ENCODE assay signal across 24 cellular contexts in the genomic region with DNA sequence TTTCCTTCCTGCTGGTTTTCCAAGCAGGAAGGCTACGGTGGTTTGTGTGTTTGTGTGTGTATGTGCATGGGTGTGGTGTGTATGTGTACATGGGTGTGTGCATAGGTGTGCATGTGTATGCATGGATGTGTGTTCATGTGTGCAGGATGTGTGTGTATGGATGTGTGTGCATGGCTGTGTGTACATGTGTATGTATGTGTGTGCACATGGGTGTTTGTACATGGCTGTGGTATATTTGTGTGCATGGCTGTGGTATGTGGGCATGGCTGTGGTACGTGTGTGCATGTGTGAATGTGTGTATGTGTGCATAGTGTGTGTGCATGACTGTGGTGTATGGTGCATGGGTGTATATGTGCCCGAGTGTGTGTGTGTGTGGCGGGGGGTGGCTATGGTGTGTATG. TPM values are rescaled to one million over a fixed set of nuclear protein-coding genes. Genes with fewer than 3 reads are reported as not detected.
DNase-seq lines count a peak whose midpoint lies in the region; ATAC-seq, FAIRE-seq and TF ChIP-seq lines count a peak whose summit lies in the region.
"Had no signal": no experiment of that assay in that cellular context is flagged by ENCODE, and none has a peak within 500 bp of the region (broad histone marks: within the 10 kb centered on the region; RNA-seq: fewer than 3 reads in every experiment).

No MANE protein-coding gene starts in this region.

- TF ChIP-seq EP300 in HepG2 (IDR thresholded peaks at IDR 0.05; ENCODE audit: low read depth in 2 of 2, low read length in 2 of 2) (no peak), HepG2 (CRISPR knock-in tag; IDR thresholded peaks at IDR 0.05; ENCODE audit: borderline replicate concordance) (no peak)

- TF ChIP-seq RAD21 in HepG2 (CRISPR knock-in tag; IDR thresholded peaks at IDR 0.05) = no peak

- TF ChIP-seq POLR2A in HepG2 (IDR thresholded peaks at IDR 0.05; ENCODE audit: insufficient read depth in 1 of 2, low read depth in 2 of 2, low read length in 2 of 2) = no peak
- TF ChIP-seq POLR2A in right lobe of liver (IDR thresholded peaks at IDR 0.05) = no peak

- H3K4me2 ChIP-seq in HepG2 (ENCODE audit: low read depth, low read length) (no peak overlapping the region), OCI-LY3 (ENCODE audit: low read length) (peak overlapping the region; percentile 88), neural progenitor cell (peak overlapping the region; percentile 51)

- H3K79me2 ChIP-seq in HepG2 (ENCODE audit: insufficient read depth, low read length) (no peaks in the 10 kb centered on the region), OCI-LY3 (ENCODE audit: low read length) (no peaks in the 10 kb centered on the region), neural progenitor cell (ENCODE audit: low read depth) (no peaks in the 10 kb centered on the region)

- H3K27ac ChIP-seq in HepG2 (ENCODE audit: extremely low read length, insufficient read depth, low read length) (no peak overlapping the region), right lobe of liver (no peak overlapping the region), OCI-LY3 (ENCODE audit: low read length) (no peak overlapping the region), neural progenitor cell (no peak overlapping the region)
- H3K27ac ChIP-seq: 22Rv1, SJCRH30 had no signal

- peaks cover 17% of the 10 kb centered on the region for H3K27me3 Mint-ChIP-seq in neural progenitor cell (ENCODE audit: insufficient read depth, low read depth)

- FAIRE-seq in HepG2 (lab: Jason Lieb, UNC) = no peak
- FAIRE-seq: GM18507 had no signal

- H3K4me3 ChIP-seq in HepG2 (replicated peaks in 1 of 3; ENCODE audit: insufficient read depth in 1 of 3, low read depth in 2 of 3, low read length in 3 of 3) = no peak overlapping the region
- no peak overlapping the region for H3K4me3 ChIP-seq in right lobe of liver
- H3K4me3 ChIP-seq in OCI-LY3 (ENCODE audit: low read length) = peak overlapping the region; percentile 69
- no peak overlapping the region for H3K4me3 ChIP-seq in neural progenitor cell
- H3K4me3 ChIP-seq: SJCRH30 had no signal

- POLR2A ChIA-PET in HepG2 (lab: Yijun Ruan, JAX) = no interaction called here

- CTCF ChIA-PET in HepG2 (lab: Yijun Ruan, JAX; ENCODE audit: low intra/inter-chr PET ratio, low total read pairs) = no interaction called here

- no peak overlapping the region for H3K27ac Mint-ChIP-seq in neural progenitor cell
- H3K27ac Mint-ChIP-seq: CD14-positive monocyte had no signal

- H3K27me3 ChIP-seq in HepG2 (ENCODE audit: control insufficient read depth in 1 of 2, insufficient read depth in 2 of 2, low read length in 2 of 2) (no peaks in the 10 kb centered on the region; a peak in 1 of 5 replicates), right lobe of liver (no peaks in the 10 kb centered on the region), OCI-LY3 (ENCODE audit: low read depth, low read length) (no peaks in the 10 kb centered on the region), neural progenitor cell (no peaks in the 10 kb centered on the region)
- H3K27me3 ChIP-seq: BE2C, SJCRH30 had no signal

- DNase-seq in HepG2 (ENCODE audit: low spot score) = no peak
- DNase-seq in right lobe of liver = no peak
- no peak for DNase-seq in neural progenitor cell (ENCODE audit: low spot score)
- DNase-seq in NK-92 treated with Interleukin-12 subunit alpha and Interleukin-12 subunit beta, amount 100 ng/mL, for 24 hours (lab: John Stamatoyannopoulos, UW) = no peak
- DNase-seq: BE2C, Calu3, GOT3, IMR-90, KG1, MM.1S, NCI-H2029 treated with DMSO at 0.1 percent for 48 hours, NCI-H446 treated with DMSO at 0.1 percent for 48 hours, PC-3, SJCRH30 had no signal

- no peak overlapping the region for H3K4me3 Mint-ChIP-seq in neural progenitor cell
- H3K4me3 Mint-ChIP-seq: CD14-positive monocyte had no signal

- ATAC-seq in HepG2 (no peak), right lobe of liver (no peak), HG02870 (IDR thresholded peaks at IDR 0.05; ENCODE audit: unreplicated experiment) (no peak), GM18909 (IDR thresholded peaks at IDR 0.05; ENCODE audit: poor library complexity, unreplicated experiment) (no peak)
- ATAC-seq: HCT116, PC-3, SK-N-SH treated with all-trans-retinoic acid at 6 μM for 48 hours had no signal

- no peaks in the 10 kb centered on the region for H3K36me3 ChIP-seq in HepG2 (replicated peaks in 1 of 2; ENCODE audit: control insufficient read depth in 1 of 2, insufficient read depth in 2 of 2, low read length in 2 of 2)
- H3K36me3 ChIP-seq in right lobe of liver = no peaks in the 10 kb centered on the region
- no peaks in the 10 kb centered on the region for H3K36me3 ChIP-seq in OCI-LY3 (replicated peaks; ENCODE audit: low read depth, low read length)
- H3K36me3 ChIP-seq in neural progenitor cell = no peaks in the 10 kb centered on the region
- H3K36me3 ChIP-seq: BE2C, SJCRH30 had no signal

- in situ Hi-C loops in HepG2 (cut with HindIII; ENCODE audit: extremely low pct_ligation_motif_present, low pct_unique_long_range_greater_than_20kb) = no loop called here

- no TSS peak for BruUV-seq in HepG2 (replicated peaks; lab: Mats Ljungman, UMichigan)

- H3K4me1 Mint-ChIP-seq in neural progenitor cell = peaks cover 2% of the 10 kb centered on the region
- H3K4me1 Mint-ChIP-seq: CD14-positive monocyte had no signal

- H2AFZ ChIP-seq in HepG2 (ENCODE audit: low read length) (no peak overlapping the region), OCI-LY3 (ENCODE audit: low read depth, low read length) (peak overlapping the region; percentile 64; the same call in 1 of the 2 replicates), neural progenitor cell (replicated peaks) (no peak overlapping the region)

- H3K9me3 Mint-ChIP-seq in neural progenitor cell = peaks cover 2% of the 10 kb centered on the region

- H3K4me1 ChIP-seq in HepG2 (ENCODE audit: insufficient read depth, low read length) = no peaks in the 10 kb centered on the region
- no peaks in the 10 kb centered on the region for H3K4me1 ChIP-seq in right lobe of liver
- peaks cover 14% of the 10 kb centered on the region for H3K4me1 ChIP-seq in OCI-LY3 (ENCODE audit: low read length)
- peaks cover 11% of the 10 kb centered on the region for H3K4me1 ChIP-seq in neural progenitor cell
- H3K4me1 ChIP-seq: BE2C had no signal

- whole genome bisulfite sequencing in HepG2 (ENCODE audit: low lambda C conversion rate) = 5% methylated on average over 4 of the region's 4 CpGs
- WGBS in right lobe of liver (ENCODE audit: insufficient coverage, low coverage, low lambda C conversion rate, missing lambda C conversion rate) = 55% methylated on average over 4 of the region's 4 CpGs

- H3K9me3 ChIP-seq in HepG2 (ENCODE audit: low read length) (no peaks in the 10 kb centered on the region; the same call in 1 of the 2 replicates), right lobe of liver (no peaks in the 10 kb centered on the region), OCI-LY3 (ENCODE audit: insufficient read depth, low read length) (no peaks in the 10 kb centered on the region), neural progenitor cell (ENCODE audit: low read depth) (no peaks in the 10 kb centered on the region)
- H3K9me3 ChIP-seq: BE2C had no signal

- peaks cover 11% of the 10 kb centered on the region for H3F3A ChIP-seq in neural progenitor cell (ENCODE audit: low read depth)

- intact Hi-C loops in HepG2 (cut with micrococcal nuclease; ENCODE audit: unreplicated experiment) = no loop called here
- intact Hi-C loops in right lobe of liver (cut with DNase I) = no loop called here

- H4K20me1 ChIP-seq in HepG2 (ENCODE audit: insufficient read depth, low read length) (no peaks in the 10 kb centered on the region), OCI-LY3 (ENCODE audit: insufficient read depth, low read length) (no peaks in the 10 kb centered on the region), neural progenitor cell (ENCODE audit: low read depth) (no peaks in the 10 kb centered on the region)

- TF ChIP-seq CTCF in HepG2 (CRISPR knock-in tag; IDR thresholded peaks at IDR 0.05) (no peak), right lobe of liver (IDR thresholded peaks at IDR 0.05) (no peak), OCI-LY3 (IDR thresholded peaks at IDR 0.05; ENCODE audit: low read depth, low read length) (no peak), neural progenitor cell (IDR thresholded peaks at IDR 0.05) (no peak)

- no peak overlapping the region for H3K9ac ChIP-seq in HepG2 (ENCODE audit: insufficient read depth, low read depth, low read length)
- 0 out of 2 replicates have a peak overlapping the region, but pooled peaks have one; percentile 16 for H3K9ac ChIP-seq in OCI-LY3 (ENCODE audit: low read length)
- H3K9ac ChIP-seq in neural progenitor cell = no peak overlapping the region

- H3K36me3 Mint-ChIP-seq in neural progenitor cell = no peaks in the 10 kb centered on the region
- H3K36me3 Mint-ChIP-seq: CD14-positive monocyte had no signal

RNA-seq across cellular contexts. Expression of a gene that starts 12.3 kb away (rescaled TPM):
- total RNA-seq in HepG2 (2016; rRNA removed; fragmentation: Illumina TruSeq; extraction: Trizol) (not detected in 2 replicates), right lobe of liver (not detected), neural progenitor cell (ENCODE audit: low replicate concordance) (0.19 and 0.37 TPM in 2 replicates)
- total RNA-seq in HepG2 (2016; cell fraction: cytosol; rRNA removed; fragmentation: Illumina TruSeq; extraction: Trizol; ENCODE audit: low read depth) = not detected in 2 replicates
- not detected in 2 replicates for total RNA-seq in HepG2 (2016; cell fraction: insoluble cytoplasmic fraction; rRNA removed; fragmentation: Illumina TruSeq; extraction: Trizol)
- total RNA-seq in HepG2 (2016; cell fraction: membrane; rRNA removed; fragmentation: Illumina TruSeq; extraction: Trizol) = not detected in 2 replicates
- not detected in 2 replicates for total RNA-seq in HepG2 (2016; cell fraction: nucleus; rRNA removed; fragmentation: Illumina TruSeq; extraction: Trizol)
- 0.03 TPM in 1 of 2 replicates, not detected in the other for polyA plus RNA-seq in HepG2 (2011; rRNA removed)
- polyA plus RNA-seq in HepG2 (2011; cell fraction: cytosol; rRNA removed) = not detected in 2 replicates
- not detected in 2 replicates for polyA plus RNA-seq in HepG2 (2011; cell fraction: nucleus; rRNA removed)
- polyA plus RNA-seq in HepG2 (2012) = not detected in 2 replicates
- polyA plus RNA-seq in HepG2 (2016; cell fraction: cytosol; fragmentation: Illumina TruSeq; extraction: Trizol; ENCODE audit: low read depth) = not detected in 2 replicates
- not detected in 2 replicates for polyA plus RNA-seq in HepG2 (2016; cell fraction: insoluble cytoplasmic fraction; fragmentation: Illumina TruSeq; extraction: Trizol; ENCODE audit: low read depth)
- not detected in 2 replicates for polyA plus RNA-seq in HepG2 (2016; cell fraction: membrane; fragmentation: Illumina TruSeq; extraction: Trizol; ENCODE audit: low read depth)
- polyA plus RNA-seq in HepG2 (2016; cell fraction: nucleus; fragmentation: Illumina TruSeq; extraction: Trizol; ENCODE audit: insufficient read depth, low read depth) = not detected in 2 replicates
- not detected in 2 replicates for polyA minus RNA-seq in HepG2 (2011; rRNA and poly(A)+ RNA removed; ENCODE audit: low replicate concordance)
- not detected in 2 replicates for polyA minus RNA-seq in HepG2 (2011; cell fraction: cytosol; rRNA and poly(A)+ RNA removed)
- not detected in 2 replicates for polyA minus RNA-seq in HepG2 (2011; cell fraction: nucleus; rRNA and poly(A)+ RNA removed)
- total RNA-seq: Calu3, G401, HT-29, IMR-90, PC-3 had no signal
- polyA plus RNA-seq: CD14-positive monocyte, IMR-90 had no signal

RNA-seq across cellular contexts. Expression of a gene that starts 24.0 kb away (rescaled TPM):
- total RNA-seq in HepG2 (2016; rRNA removed; fragmentation: Illumina TruSeq; extraction: Trizol) = not detected in 2 replicates
- not detected in 2 replicates for total RNA-seq in HepG2 (2016; cell fraction: cytosol; rRNA removed; fragmentation: Illumina TruSeq; extraction: Trizol; ENCODE audit: low read depth)
- total RNA-seq in HepG2 (2016; cell fraction: insoluble cytoplasmic fraction; rRNA removed; fragmentation: Illumina TruSeq; extraction: Trizol) = not detected in 2 replicates
- not detected in 2 replicates for total RNA-seq in HepG2 (2016; cell fraction: membrane; rRNA removed; fragmentation: Illumina TruSeq; extraction: Trizol)
- total RNA-seq in HepG2 (2016; cell fraction: nucleus; rRNA removed; fragmentation: Illumina TruSeq; extraction: Trizol) = not detected in 2 replicates
- not detected in 2 replicates for polyA plus RNA-seq in HepG2 (2011; rRNA removed)
- not detected in 2 replicates for polyA plus RNA-seq in HepG2 (2011; cell fraction: cytosol; rRNA removed)
- not detected in 2 replicates for polyA plus RNA-seq in HepG2 (2011; cell fraction: nucleus; rRNA removed)
- not detected in 2 replicates for polyA plus RNA-seq in HepG2 (2012)
- polyA plus RNA-seq in HepG2 (2016; cell fraction: cytosol; fragmentation: Illumina TruSeq; extraction: Trizol; ENCODE audit: low read depth) = not detected in 2 replicates
- not detected in 2 replicates for polyA plus RNA-seq in HepG2 (2016; cell fraction: insoluble cytoplasmic fraction; fragmentation: Illumina TruSeq; extraction: Trizol; ENCODE audit: low read depth)
- polyA plus RNA-seq in HepG2 (2016; cell fraction: membrane; fragmentation: Illumina TruSeq; extraction: Trizol; ENCODE audit: low read depth) = not detected in 2 replicates
- not detected in 2 replicates for polyA plus RNA-seq in HepG2 (2016; cell fraction: nucleus; fragmentation: Illumina TruSeq; extraction: Trizol; ENCODE audit: insufficient read depth, low read depth)
- polyA minus RNA-seq in HepG2 (2011; rRNA and poly(A)+ RNA removed; ENCODE audit: low replicate concordance) = 0.16 TPM in 1 of 2 replicates, not detected in the other
- not detected in 2 replicates for polyA minus RNA-seq in HepG2 (2011; cell fraction: cytosol; rRNA and poly(A)+ RNA removed)
- not detected in 2 replicates for polyA minus RNA-seq in HepG2 (2011; cell fraction: nucleus; rRNA and poly(A)+ RNA removed)
- under 1 TPM in 5 of 6 experiments, not detected in 1; under 0.01 to 0.19 (median 0.09) TPM for total RNA-seq in right lobe of liver
- 2.6 and 3.5 TPM in 2 replicates for total RNA-seq in neural progenitor cell (ENCODE audit: low replicate concordance)
- total RNA-seq: Calu3, G401, HT-29, PC-3 had no signal
- polyA plus RNA-seq: CD14-positive monocyte had no signal
